17 cellular contexts compared by ENCODE assay signal in genomic region chr12:337039-337438, GRCh38.
"Had no signal": no experiment of that assay in that cellular context is flagged by ENCODE, and none has a peak within 500 bp of the region (broad histone marks: within the 10 kb centered on the region; RNA-seq: fewer than 3 reads in every experiment).

No MANE protein-coding gene starts in this region.

- H3K4me3 Mint-ChIP-seq: activated naive CD4-positive, alpha-beta T cell treated with anti-CD3 and anti-CD28 coated beads for 36 hours; memory B cell; nephron had no signal

- H3K27me3 Mint-ChIP-seq: memory B cell had no signal

- H3K9me3 Mint-ChIP-seq: activated naive CD4-positive, alpha-beta T cell treated with anti-CD3 and anti-CD28 coated beads for 36 hours; activated T-helper 2 cell treated with anti-CD3 and anti-CD28 coated beads, Interferon-gamma antibody, Interleukin-2, Interleukin-4, amounts not matched to agents 10 μg/mL and 5 μg/mL and 100 μg/mL, durations not matched to agents 14 hours and 24 hours and 36 hours; memory B cell had no signal

- H3K4me3 ChIP-seq: gastroesophageal sphincter, left lung, mucosa of descending colon, psoas muscle, stomach, testis, upper lobe of right lung had no signal

- H3K4me1 Mint-ChIP-seq: memory B cell, nephron had no signal

- DNase-seq: activated CD4-positive, alpha-beta T cell treated with anti-CD3 and anti-CD28 coated beads for 1 hour; activated naive CD4-positive, alpha-beta T cell treated with anti-CD3 and anti-CD28 coated beads for 36 hours; dermis blood vessel endothelial cell; islet precursor cell; left lung; mucosa of descending colon; occipital lobe; psoas muscle; stomach; T1000; testis; upper lobe of right lung had no signal

- H3K27ac Mint-ChIP-seq: activated naive CD4-positive, alpha-beta T cell treated with anti-CD3 and anti-CD28 coated beads for 36 hours; activated T-helper 2 cell treated with anti-CD3 and anti-CD28 coated beads, Interferon-gamma antibody, Interleukin-2, Interleukin-4, amounts not matched to agents 10 μg/mL and 5 μg/mL and 100 μg/mL, durations not matched to agents 14 hours and 24 hours and 36 hours; memory B cell; nephron had no signal

- ATAC-seq: gastroesophageal sphincter, left lung, mucosa of descending colon, psoas muscle, sciatic nerve, upper lobe of right lung had no signal
